In the genomic region with DNA sequence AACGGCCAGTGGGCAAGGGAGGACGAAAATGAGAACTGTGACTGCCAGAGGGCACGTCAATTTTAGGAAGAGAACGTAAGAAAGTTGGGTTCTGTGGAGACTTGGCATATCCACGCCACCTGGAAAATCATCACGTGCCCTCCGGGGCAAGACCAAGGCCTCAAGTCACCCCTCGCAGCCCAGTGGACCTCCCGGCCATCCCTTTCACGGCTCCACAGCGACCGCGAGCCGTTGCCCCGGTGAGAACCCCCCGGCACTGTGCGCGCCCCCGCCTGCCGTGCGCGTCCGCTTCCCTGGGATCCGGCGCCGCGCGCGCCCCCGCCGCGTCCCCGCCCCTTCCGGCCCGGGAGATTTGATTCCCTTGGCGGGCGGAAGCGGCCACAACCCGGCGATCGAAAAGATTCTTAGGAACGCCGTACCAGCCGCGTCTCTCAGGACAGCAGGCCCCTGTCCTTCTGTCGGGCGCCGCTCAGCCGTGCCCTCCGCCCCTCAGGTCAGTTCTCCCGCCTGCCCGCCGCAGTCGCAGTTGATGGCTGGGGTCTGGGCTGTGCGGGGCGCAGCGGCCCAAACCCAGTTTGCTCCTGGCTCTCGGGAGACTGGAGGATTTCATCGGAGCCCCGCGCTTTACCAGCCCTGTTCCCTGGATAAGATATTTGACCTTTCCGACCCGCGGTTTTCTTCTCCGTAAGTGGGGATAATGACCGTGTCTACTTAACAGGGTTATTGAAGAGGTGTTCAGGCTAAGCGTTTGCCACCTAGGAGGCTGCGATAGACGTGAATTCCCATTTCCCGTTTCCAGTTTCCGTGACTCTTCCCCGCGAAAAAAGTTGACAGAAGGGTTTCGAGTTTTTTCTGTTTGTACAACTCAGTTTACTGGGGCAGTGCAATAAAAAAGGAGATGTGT, we compare ENCODE assay signal across 8 cellular contexts. TPM values are rescaled to one million over a fixed set of nuclear protein-coding genes. Genes with fewer than 3 reads are reported as not detected.
DNase-seq lines count a peak whose midpoint lies in the region; ATAC-seq, FAIRE-seq and TF ChIP-seq lines count a peak whose summit lies in the region.

Gene MELK, plus strand, starts transcription at position 381 of the 904 bp plus-strand sequence. CDS start 8,787 bp downstream, outside the sequence.

- no peaks in the 10 kb centered on the region for H3K27me3 ChIP-seq in OCI-LY1 (ENCODE audit: insufficient read depth, low read length)
- H3K27me3 ChIP-seq in endothelial cell of umbilical vein (ENCODE audit: control insufficient read depth in 2 of 2, insufficient read depth in 2 of 2, low read length in 2 of 2) = no peaks in the 10 kb centered on the region

- peaks cover 1 to 4% (median 2%) of the 10 kb centered on the region in 3 donors for H3K27me3 Mint-ChIP-seq in CD14-positive monocyte (ENCODE audit: low read depth in 3 of 3)

- TF ChIP-seq CTCF in CD14-positive monocyte (IDR thresholded peaks at IDR 0.05) (no peak), OCI-LY1 (IDR thresholded peaks at IDR 0.05; ENCODE audit: low read length) (no peak), endothelial cell of umbilical vein (IDR thresholded peaks at IDR 0.05; ENCODE audit: extremely low read depth in 1 of 2, insufficient read depth in 1 of 2, low read depth in 1 of 2, low read length in 2 of 2) (no peak)

- no peaks in the 10 kb centered on the region for H3K9me2 ChIP-seq in OCI-LY1 (ENCODE audit: low read depth, low read length)

- H3K27ac ChIP-seq in OCI-LY1 (ENCODE audit: low read depth, low read length, poor library complexity, severe bottlenecking) = peak within 1 kb of the TSS; percentile 44
- H3K27ac ChIP-seq in endothelial cell of umbilical vein (ENCODE audit: insufficient read depth, low read depth, low read length) = peak within 1 kb of the TSS; percentile 48

- H3K79me2 ChIP-seq in OCI-LY1 (ENCODE audit: insufficient read depth, low read length) (peaks cover 49% of the 10 kb centered on the region), endothelial cell of umbilical vein (ENCODE audit: control insufficient read depth, insufficient read depth, low read length) (peaks cover 50% of the 10 kb centered on the region)

- H3K4me2 ChIP-seq in OCI-LY1 (ENCODE audit: low read length) (peak within 1 kb of the TSS; percentile 84), endothelial cell of umbilical vein (ENCODE audit: insufficient read depth, low read length) (peak within 1 kb of the TSS; percentile 90)

- H3K36me3 ChIP-seq in OCI-LY1 (ENCODE audit: insufficient read depth, low read length) = peaks cover 16% of the 10 kb centered on the region
- no peaks in the 10 kb centered on the region for H3K36me3 ChIP-seq in endothelial cell of umbilical vein (ENCODE audit: control insufficient read depth in 2 of 2, extremely low read depth in 1 of 2, insufficient read depth in 2 of 2, low read length in 2 of 2)

- H3K4me1 Mint-ChIP-seq in CD14-positive monocyte = peaks cover 34% of the 10 kb centered on the region

- dilution Hi-C loops in endothelial cell of umbilical vein (cut with MboI; ENCODE audit: extremely low pct_ligation_motif_present, low sequenced_read_pairs) = no loop called here

- no peaks in the 10 kb centered on the region for H3F3A ChIP-seq in OCI-LY1 (ENCODE audit: insufficient read depth, low read length)

- intact Hi-C loops in CD14-positive monocyte (cut with micrococcal nuclease) (loop anchor here (5.0 kb wide), 3 partner anchors 85 to 170 kb away; partner anchors contain the start of gene RNF38 (in 1 of the 2)), endothelial cell of umbilical vein (cut with micrococcal nuclease) (loop anchor here (5.0 kb wide), 1 partner anchor 170 kb away; the partner anchor contains the start of gene RNF38)

- FAIRE-seq in endothelial cell of umbilical vein (lab: Jason Lieb, UNC) = no peak

- TSS peak; percentile 66 for BruUV-seq in endothelial cell of umbilical vein (replicated peaks; lab: Mats Ljungman, UMichigan)

- peak; percentile 82 for ATAC-seq in GM19351 (IDR thresholded peaks at IDR 0.05; ENCODE audit: unreplicated experiment)

- CTCF ChIA-PET in endothelial cell of umbilical vein (lab: Charles Lee) = no interaction called here

- H4K20me1 ChIP-seq in OCI-LY1 (ENCODE audit: insufficient read depth, low read length) (no peaks in the 10 kb centered on the region), endothelial cell of umbilical vein (replicated peaks; ENCODE audit: control insufficient read depth, extremely low read depth, insufficient read depth, low read length) (no peaks in the 10 kb centered on the region)

- peak within 1 kb of the TSS; percentile 92 to 94 for H3K4me3 Mint-ChIP-seq in CD14-positive monocyte

- peaks cover 0 to 4% of the 10 kb centered on the region in 2 donors for H3K36me3 Mint-ChIP-seq in CD14-positive monocyte

- H2AFZ ChIP-seq in OCI-LY1 (ENCODE audit: low read length) (peak within 1 kb of the TSS; percentile 46), endothelial cell of umbilical vein (ENCODE audit: low read depth, low read length) (peak within 1 kb of the TSS; percentile 100)

- POLR2A ChIA-PET in endothelial cell of umbilical vein (lab: Charles Lee) = no interaction called here

- TF ChIP-seq POLR2A in endothelial cell of umbilical vein (IDR thresholded peaks at IDR 0.05; ENCODE audit: low read depth, low read length) = peak; percentile 86

- peak within 1 kb of the TSS; percentile 70 to 91 (median 81) for H3K27ac Mint-ChIP-seq in CD14-positive monocyte

- DNase-seq in CD14-positive monocyte (ENCODE audit: low spot score) = peak; percentile 50
- peak; percentile 80 for DNase-seq in HPDE6-E6E7 (ENCODE audit: extremely low spot score)
- peak; percentile 84 for DNase-seq in activated CD8-positive, alpha-beta memory T cell treated with anti-CD3 and anti-CD28 coated beads, Interleukin-2, amount 50 U/mL, for 4 hours
- DNase-seq in endothelial cell of umbilical vein (ENCODE audit: low read depth, low spot score) = peak; percentile 82
- peak; percentile 52 for DNase-seq in midbrain (lab: John Stamatoyannopoulos, UW)
- peak; percentile 65 to 71 for DNase-seq in stimulated activated CD8-positive, alpha-beta memory T cell treated with anti-CD3 and anti-CD28 coated beads, Interleukin-15, amount 100 ng/mL, for 4 hours (ENCODE audit: low read depth in 2 of 2)

- H3K9me3 ChIP-seq in OCI-LY1 (ENCODE audit: low read length) (no peaks in the 10 kb centered on the region), endothelial cell of umbilical vein (replicated peaks; ENCODE audit: control insufficient read depth, insufficient read depth, low read length) (no peaks in the 10 kb centered on the region)

- peak within 1 kb of the TSS; percentile 99 for H3K9ac ChIP-seq in OCI-LY1 (ENCODE audit: low read length)
- peak within 1 kb of the TSS; percentile 70 for H3K9ac ChIP-seq in endothelial cell of umbilical vein (replicated peaks; ENCODE audit: extremely low read depth, insufficient read depth, low read length)

- peaks cover 0 to 2% (median 0%) of the 10 kb centered on the region in 7 donors for H3K9me3 Mint-ChIP-seq in CD14-positive monocyte

- peaks cover 39% of the 10 kb centered on the region for H3K4me1 ChIP-seq in OCI-LY1 (ENCODE audit: insufficient read depth, low read length, severe bottlenecking)
- peaks cover 21% of the 10 kb centered on the region for H3K4me1 ChIP-seq in endothelial cell of umbilical vein (ENCODE audit: control insufficient read depth, extremely low read depth, insufficient read depth, low read length)

- H3K4me3 ChIP-seq in OCI-LY1 (ENCODE audit: low read depth, low read length, poor library complexity, severe bottlenecking) (peak within 1 kb of the TSS; percentile 98), endothelial cell of umbilical vein (replicated peaks in 1 of 3; ENCODE audit: insufficient read depth in 1 of 3, low read depth in 1 of 3, low read length in 3 of 3) (peak within 1 kb of the TSS; percentile 87 to 93 (median 87))

- H3K9me1 ChIP-seq in endothelial cell of umbilical vein (replicated peaks; ENCODE audit: control insufficient read depth, extremely low read depth, insufficient read depth, low read length) = no peaks in the 10 kb centered on the region

TF ChIP-seq in endothelial cell of umbilical vein, 7 proteins besides CTCF, POLR2A, EP300 and RAD21:
- TF ChIP-seq, protein P1, sequence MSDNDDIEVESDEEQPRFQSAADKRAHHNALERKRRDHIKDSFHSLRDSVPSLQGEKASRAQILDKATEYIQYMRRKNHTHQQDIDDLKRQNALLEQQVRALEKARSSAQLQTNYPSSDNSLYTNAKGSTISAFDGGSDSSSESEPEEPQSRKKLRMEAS (IDR thresholded peaks at IDR 0.05; ENCODE audit: insufficient read depth, insufficient read length) = no peak
- TF ChIP-seq POLR2AphosphoS5 (IDR thresholded peaks at IDR 0.05; ENCODE audit: insufficient read depth, low read depth, low read length) (peak; percentile 96), JUN (IDR thresholded peaks at IDR 0.05; ENCODE audit: borderline replicate concordance, insufficient read depth, insufficient read length, low read depth) (no peak), EZH2 (IDR thresholded peaks at IDR 0.05; ENCODE audit: borderline replicate concordance, low read depth, low read length, severe bottlenecking) (no peak), FOS (IDR thresholded peaks at IDR 0.05; ENCODE audit: borderline replicate concordance, insufficient read depth, low read length) (no peak), GATA2 (IDR thresholded peaks at IDR 0.05; ENCODE audit: insufficient read depth, insufficient read length, low read depth, low read length) (no peak), MYC (IDR thresholded peaks at IDR 0.05; ENCODE audit: low read depth, low read length) (no peak)

RNA-seq across cellular contexts. Expression of gene MELK, which starts in this region (rescaled TPM):
- not detected for polyA plus RNA-seq in CD14-positive monocyte
- 47.8 and 52.1 TPM in 2 replicates for total RNA-seq in endothelial cell of umbilical vein
- polyA plus RNA-seq in endothelial cell of umbilical vein = 13.5 and 19.1 TPM in 2 replicates
- 26.6 and 29.5 TPM in 2 replicates for polyA plus RNA-seq in endothelial cell of umbilical vein (2011; cell fraction: cytosol; rRNA removed)
- polyA plus RNA-seq in endothelial cell of umbilical vein (2011; cell fraction: nucleus; rRNA removed) = 22.8 and 40.1 TPM in 2 replicates
- 19.5 and 40.9 TPM in 2 replicates for polyA plus RNA-seq in endothelial cell of umbilical vein (2012)
- polyA minus RNA-seq in endothelial cell of umbilical vein = 15.3 and 28.2 TPM in 2 replicates
- 43.0 TPM for polyA minus RNA-seq in endothelial cell of umbilical vein (2011; cell fraction: cytosol; rRNA and poly(A)+ RNA removed)
- polyA minus RNA-seq in endothelial cell of umbilical vein (2011; cell fraction: nucleus; rRNA and poly(A)+ RNA removed) = 18.0 and 20.4 TPM in 2 replicates

Comparison
In these comparisons a context has a peak if more than half of its experiments do, and no peak if none do; other contexts are left out.
1. Peak in every context shown above with its lines: DNase-seq, ATAC-seq, H3K4me3 ChIP-seq and H3K27ac ChIP-seq.
2. RNA of gene MELK (polyA plus RNA-seq): 13.5 to 40.9 TPM in endothelial cell of umbilical vein; not detected in CD14-positive monocyte; every median in the first group is over 10 times any median in the second.
3. Peak in DNase-seq in CD14-positive monocyte; RNA of the gene not detected or under 1 TPM.